ENCODE assay signal across 7 cellular contexts in genomic region chr6:19805146-19805515, GRCh38. TPM values are rescaled to one million over a fixed set of nuclear protein-coding genes. Genes with fewer than 3 reads are reported as not detected.
DNase-seq lines count a peak whose midpoint lies in the region; ATAC-seq and TF ChIP-seq lines count a peak whose summit lies in the region.

No MANE protein-coding gene starts in this region.

- H3K36me3 Mint-ChIP-seq in WTC11 = peaks cover 3% of the 10 kb centered on the region; the same call in 1 of the 2 replicates

- H3K4me3 ChIP-seq in HEK293 (ENCODE audit: low read depth, low read length) (peak overlapping the region; percentile 53), iPS-11a (ENCODE audit: low read depth, low read length) (peak overlapping the region; percentile 45)

- H3K9me3 ChIP-seq in HEK293 (ENCODE audit: control insufficient read depth, insufficient read depth, low read depth, low read length) = no peaks in the 10 kb centered on the region

- ATAC-seq in WTC11 (peak; percentile 8; the same call in 1 of the 2 replicates), HG02759 (IDR thresholded peaks at IDR 0.05; ENCODE audit: unreplicated experiment) (no peak)
- peak; percentile 2 for ATAC-seq in stimulated activated naive CD8-positive, alpha-beta T cell treated with anti-CD3 and anti-CD28 coated beads, Interleukin-15, amount 100 ng/mL, for 72 hours

- peaks cover 4% of the 10 kb centered on the region; the same call in 1 of the 2 replicates for H3K4me1 ChIP-seq in HEK293 (ENCODE audit: control insufficient read depth, insufficient read depth, low read length)

- TF ChIP-seq CTCF in HEK293 (tag by site-specific recombination; IDR thresholded peaks at IDR 0.05) = no peak
- TF ChIP-seq CTCF in WTC11 (IDR thresholded peaks at IDR 0.05) = no peak

- H3K27ac ChIP-seq in HEK293 (ENCODE audit: extremely low read depth, low read depth, low read length) = peak overlapping the region; percentile 75

- peak overlapping the region; percentile 76 for H3K27ac Mint-ChIP-seq in WTC11
- H3K27ac Mint-ChIP-seq in stimulated activated naive CD8-positive, alpha-beta T cell treated with anti-CD3 and anti-CD28 coated beads, Interleukin-15, amount 100 ng/mL, for 72 hours = no peak overlapping the region

- peaks cover 27% of the 10 kb centered on the region for H3K27me3 Mint-ChIP-seq in WTC11 (ENCODE audit: low read depth)
- H3K27me3 Mint-ChIP-seq in stimulated activated naive CD8-positive, alpha-beta T cell treated with anti-CD3 and anti-CD28 coated beads, Interleukin-15, amount 100 ng/mL, for 72 hours = peaks cover 54% of the 10 kb centered on the region

- POLR2A ChIA-PET in HEK293 (lab: Yijun Ruan, JAX) (interaction anchor here (0.6 to 6.5 kb wide), 6 partner anchors 28 to 339 kb away, joined by 3 to 148 read pairs (median 4); partner anchors contain the start of gene ID4), WTC11 (lab: Charles Lee) (interaction anchor here (1.2 to 2.1 kb wide), 2 partner anchors 14 to 32 kb away, joined by 5 to 21 read pairs; partner anchors contain the start of gene ID4)

- DNase-seq in WTC11 (ENCODE audit: low spot score) (no peak), ureter (ENCODE audit: low spot score) (no peak), NCI-H1417 treated with DMSO at 0.1 percent for 48 hours (lab: John Stamatoyannopoulos, UW) (no peak)
- no peak for DNase-seq in stimulated activated naive CD8-positive, alpha-beta T cell treated with anti-CD3 and anti-CD28 coated beads, Interleukin-15, amount 100 ng/mL, for 72 hours

- H3K4me1 Mint-ChIP-seq in WTC11 = peaks cover 20% of the 10 kb centered on the region
- H3K4me1 Mint-ChIP-seq in stimulated activated naive CD8-positive, alpha-beta T cell treated with anti-CD3 and anti-CD28 coated beads, Interleukin-15, amount 100 ng/mL, for 72 hours = peaks cover 17% of the 10 kb centered on the region

- H3K9me3 Mint-ChIP-seq in WTC11 = peaks cover 9% of the 10 kb centered on the region
- no peaks in the 10 kb centered on the region for H3K9me3 Mint-ChIP-seq in stimulated activated naive CD8-positive, alpha-beta T cell treated with anti-CD3 and anti-CD28 coated beads, Interleukin-15, amount 100 ng/mL, for 72 hours

- peak overlapping the region; percentile 76 for H3K4me3 Mint-ChIP-seq in WTC11
- H3K4me3 Mint-ChIP-seq in stimulated activated naive CD8-positive, alpha-beta T cell treated with anti-CD3 and anti-CD28 coated beads, Interleukin-15, amount 100 ng/mL, for 72 hours = peak overlapping the region; percentile 70 to 82

- CTCF ChIA-PET in HEK293 (lab: Yijun Ruan, JAX) (no interaction called here), WTC11 (lab: Charles Lee) (interaction anchor here (0.7 to 1.2 kb wide), 5 partner anchors 11 to 781 kb away, joined by 3 to 4 read pairs (median 4); partner anchors contain the start of gene ID4)

- no peaks in the 10 kb centered on the region for H3K36me3 ChIP-seq in HEK293 (ENCODE audit: control insufficient read depth in 2 of 2, insufficient read depth in 1 of 2, low read length in 2 of 2)

TF ChIP-seq in HEK293, 187 proteins besides CTCF, POLR2A, EP300 and RAD21:
- no peak for TF ChIP-seq KLF10 (tag by site-specific recombination; IDR thresholded peaks at IDR 0.05)
- no peak for TF ChIP-seq KLF8 (tag by site-specific recombination; IDR thresholded peaks at IDR 0.05)
- no peak for TF ChIP-seq ZNF558 (tag by site-specific recombination; IDR thresholded peaks at IDR 0.05)
- TF ChIP-seq ZNF112 (tag by site-specific recombination; IDR thresholded peaks at IDR 0.05) = no peak
- TF ChIP-seq ZBTB20 (tag by site-specific recombination; IDR thresholded peaks at IDR 0.05) = no peak
- no peak for TF ChIP-seq TSHZ1 (tag by site-specific recombination; IDR thresholded peaks at IDR 0.05; ENCODE audit: borderline replicate concordance)
- TF ChIP-seq SCRT1 (tag by site-specific recombination; IDR thresholded peaks at IDR 0.05; ENCODE audit: borderline replicate concordance) = no peak
- TF ChIP-seq ZNF501 (tag by site-specific recombination; IDR thresholded peaks at IDR 0.05) = no peak
- no peak for TF ChIP-seq ZNF302 (tag by site-specific recombination; IDR thresholded peaks at IDR 0.05; ENCODE audit: low read depth)
- TF ChIP-seq ZNF394 (tag by site-specific recombination; IDR thresholded peaks at IDR 0.05; ENCODE audit: borderline replicate concordance) = no peak
- TF ChIP-seq SCRT2 (tag by site-specific recombination; IDR thresholded peaks at IDR 0.05) = no peak
- no peak for TF ChIP-seq ZNF623 (tag by site-specific recombination; IDR thresholded peaks at IDR 0.05)
- no peak for TF ChIP-seq SP7 (tag by site-specific recombination; IDR thresholded peaks at IDR 0.05)

TF ChIP-seq in WTC11, 78 proteins besides CTCF, POLR2A, EP300 and RAD21:
- TF ChIP-seq, protein P1, sequence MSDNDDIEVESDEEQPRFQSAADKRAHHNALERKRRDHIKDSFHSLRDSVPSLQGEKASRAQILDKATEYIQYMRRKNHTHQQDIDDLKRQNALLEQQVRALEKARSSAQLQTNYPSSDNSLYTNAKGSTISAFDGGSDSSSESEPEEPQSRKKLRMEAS (CRISPR knock-in tag; IDR thresholded peaks at IDR 0.05) = 0 out of 2 replicates have a peak, but pooled peaks have one; percentile 0
- TF ChIP-seq, protein P2, sequence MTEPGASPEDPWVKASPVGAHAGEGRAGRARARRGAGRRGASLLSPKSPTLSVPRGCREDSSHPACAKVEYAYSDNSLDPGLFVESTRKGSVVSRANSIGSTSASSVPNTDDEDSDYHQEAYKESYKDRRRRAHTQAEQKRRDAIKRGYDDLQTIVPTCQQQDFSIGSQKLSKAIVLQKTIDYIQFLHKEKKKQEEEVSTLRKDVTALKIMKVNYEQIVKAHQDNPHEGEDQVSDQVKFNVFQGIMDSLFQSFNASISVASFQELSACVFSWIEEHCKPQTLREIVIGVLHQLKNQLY (CRISPR knock-in tag; IDR thresholded peaks at IDR 0.05) = no peak
- no peak for TF ChIP-seq NFE2L1 (CRISPR knock-in tag; IDR thresholded peaks at IDR 0.05)
- TF ChIP-seq, protein P3, sequence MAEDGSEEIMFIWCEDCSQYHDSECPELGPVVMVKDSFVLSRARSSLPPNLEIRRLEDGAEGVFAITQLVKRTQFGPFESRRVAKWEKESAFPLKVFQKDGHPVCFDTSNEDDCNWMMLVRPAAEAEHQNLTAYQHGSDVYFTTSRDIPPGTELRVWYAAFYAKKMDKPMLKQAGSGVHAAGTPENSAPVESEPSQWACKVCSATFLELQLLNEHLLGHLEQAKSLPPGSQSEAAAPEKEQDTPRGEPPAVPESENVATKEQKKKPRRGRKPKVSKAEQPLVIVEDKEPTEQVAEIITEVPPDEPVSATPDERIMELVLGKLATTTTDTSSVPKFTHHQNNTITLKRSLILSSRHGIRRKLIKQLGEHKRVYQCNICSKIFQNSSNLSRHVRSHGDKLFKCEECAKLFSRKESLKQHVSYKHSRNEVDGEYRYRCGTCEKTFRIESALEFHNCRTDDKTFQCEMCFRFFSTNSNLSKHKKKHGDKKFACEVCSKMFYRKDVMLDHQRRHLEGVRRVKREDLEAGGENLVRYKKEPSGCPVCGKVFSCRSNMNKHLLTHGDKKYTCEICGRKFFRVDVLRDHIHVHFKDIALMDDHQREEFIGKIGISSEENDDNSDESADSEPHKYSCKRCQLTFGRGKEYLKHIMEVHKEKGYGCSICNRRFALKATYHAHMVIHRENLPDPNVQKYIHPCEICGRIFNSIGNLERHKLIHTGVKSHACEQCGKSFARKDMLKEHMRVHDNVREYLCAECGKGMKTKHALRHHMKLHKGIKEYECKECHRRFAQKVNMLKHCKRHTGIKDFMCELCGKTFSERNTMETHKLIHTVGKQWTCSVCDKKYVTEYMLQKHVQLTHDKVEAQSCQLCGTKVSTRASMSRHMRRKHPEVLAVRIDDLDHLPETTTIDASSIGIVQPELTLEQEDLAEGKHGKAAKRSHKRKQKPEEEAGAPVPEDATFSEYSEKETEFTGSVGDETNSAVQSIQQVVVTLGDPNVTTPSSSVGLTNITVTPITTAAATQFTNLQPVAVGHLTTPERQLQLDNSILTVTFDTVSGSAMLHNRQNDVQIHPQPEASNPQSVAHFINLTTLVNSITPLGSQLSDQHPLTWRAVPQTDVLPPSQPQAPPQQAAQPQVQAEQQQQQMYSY (CRISPR knock-in tag; IDR thresholded peaks at IDR 0.05) = no peak

RNA-seq across cellular contexts. Expression of gene ID4, which starts 32.0 kb away (rescaled TPM):
- total RNA-seq in WTC11 (2021) (4.5 to 9.3 TPM (median 8.8 TPM) in 3 replicates), ureter (32.5 TPM)
